10 cellular contexts compared by ENCODE assay signal in genomic region chr7:12569673-12570072, GRCh38. TPM values are rescaled to one million over a fixed set of nuclear protein-coding genes. Genes with fewer than 3 reads are reported as not detected.
DNase-seq lines count a peak whose midpoint lies in the region; ATAC-seq and TF ChIP-seq lines count a peak whose summit lies in the region.
"Had no signal": no experiment of that assay in that cellular context is flagged by ENCODE, and none has a peak within 500 bp of the region (broad histone marks: within the 10 kb centered on the region; RNA-seq: fewer than 3 reads in every experiment).

No MANE protein-coding gene starts in this region.

- DNase-seq in DMS53 (lab: John Stamatoyannopoulos, UW) (peak; percentile 51), DMS53 treated with DMSO at 0.1 percent for 48 hours (lab: John Stamatoyannopoulos, UW; ENCODE audit: unreplicated experiment) (no peak), Peyer's patch (no peak), NCI-H524 (lab: John Stamatoyannopoulos, UW) (no peak)
- DNase-seq in stimulated activated CD4-positive, alpha-beta T cell treated with anti-CD3 and anti-CD28 coated beads, Interleukin-2, amount 100 ng/mL, for 24 hours = no peak
- no peak for DNase-seq in activated CD8-positive, alpha-beta memory T cell treated with anti-CD3 and anti-CD28 coated beads, Interleukin-2, amount 50 U/mL, for 4 hours
- DNase-seq: 8988T had no signal

- H3K4me3 ChIP-seq in Peyer's patch = peak overlapping the region in 3 of 4 donors; percentile 31 to 61 (median 56)
- peak overlapping the region; percentile 69 for H3K4me3 ChIP-seq in neural cell (ENCODE audit: low read length)

- H3K9me2 ChIP-seq in neural cell (ENCODE audit: insufficient read depth, low read length) = no peaks in the 10 kb centered on the region

- peaks cover 0 to 5% (median 0%) of the 10 kb centered on the region in 4 donors for H3K4me1 ChIP-seq in Peyer's patch

- H3K36me3 ChIP-seq in Peyer's patch (no peaks in the 10 kb centered on the region), neural cell (ENCODE audit: insufficient read depth, low read length) (no peaks in the 10 kb centered on the region)
- H3K36me3 ChIP-seq: thyroid gland had no signal

- no peak overlapping the region for H3K9ac ChIP-seq in neural cell (ENCODE audit: low read length)

- H3F3A ChIP-seq in neural cell (ENCODE audit: insufficient read depth, low read length, poor library complexity, severe bottlenecking) = no peaks in the 10 kb centered on the region

- H3K27ac ChIP-seq in Peyer's patch (peak overlapping the region in 2 of 4 donors; percentile 88 to 89), neural cell (ENCODE audit: low read length) (no peak overlapping the region)
- H3K27ac ChIP-seq: thyroid gland had no signal

- H4K20me1 ChIP-seq in neural cell (ENCODE audit: insufficient read depth) = no peaks in the 10 kb centered on the region

- H3K27me3 ChIP-seq in Peyer's patch (no peaks in the 10 kb centered on the region), neural cell (ENCODE audit: insufficient read depth, low read depth, low read length) (peaks cover 43% of the 10 kb centered on the region)
- H3K27me3 ChIP-seq: thyroid gland had no signal

- ATAC-seq in HG02610 (IDR thresholded peaks at IDR 0.05; ENCODE audit: unreplicated experiment) = peak; percentile 31

- peak overlapping the region; percentile 50 for H3K4me2 ChIP-seq in neural cell (ENCODE audit: low read length)

- no peak for TF ChIP-seq RAD21 in neural cell (conservative IDR thresholded peaks at IDR 0.05)

- TF ChIP-seq CTCF in Peyer's patch (IDR thresholded peaks at IDR 0.05) = no peak
- no peak for TF ChIP-seq CTCF in neural cell (IDR thresholded peaks at IDR 0.05; ENCODE audit: poor library complexity, severe bottlenecking)

- no peaks in the 10 kb centered on the region for H3K9me3 ChIP-seq in Peyer's patch
- H3K9me3 ChIP-seq in neural cell (ENCODE audit: low read length) = no peaks in the 10 kb centered on the region
- H3K9me3 ChIP-seq: thyroid gland had no signal

- TF ChIP-seq POLR2A in Peyer's patch (IDR thresholded peaks at IDR 0.05) = no peak

- no peak for TF ChIP-seq EP300 in neural cell (conservative IDR thresholded peaks at IDR 0.05; ENCODE audit: poor library complexity, severe bottlenecking)

- H2AFZ ChIP-seq in neural cell (ENCODE audit: low read depth, low read length) = no peak overlapping the region

- H3K79me2 ChIP-seq in neural cell (replicated peaks; ENCODE audit: insufficient read depth, low read length) = no peaks in the 10 kb centered on the region

TF ChIP-seq in neural cell, 6 proteins besides CTCF, POLR2A, EP300 and RAD21:
- no peak for TF ChIP-seq TAF1 (IDR thresholded peaks at IDR 0.05; ENCODE audit: low read depth)
- TF ChIP-seq SMC3 (conservative IDR thresholded peaks at IDR 0.05; ENCODE audit: poor library complexity) = no peak
- TF ChIP-seq REST (IDR thresholded peaks at IDR 0.05; ENCODE audit: borderline replicate concordance) = no peak
- TF ChIP-seq POLR2AphosphoS5 (IDR thresholded peaks at IDR 0.05) = no peak
- TF ChIP-seq EZH2 (IDR thresholded peaks at IDR 0.05; ENCODE audit: borderline replicate concordance, insufficient read depth, low read length, poor library complexity, severe bottlenecking) = no peak

RNA-seq across cellular contexts. Expression of gene SCIN, which starts 0.8 kb away (rescaled TPM):
- total RNA-seq in Peyer's patch = 100 to 1,000 TPM in 3 of 4 donors, 1 to 10 TPM in 1; 9.1 to 257 (median 208) TPM
- polyA plus RNA-seq in neural cell = 0.53 TPM in 1 of 2 replicates, not detected in the other
- under 0.01 and 0.93 TPM in 2 replicates for polyA minus RNA-seq in neural cell
